Comparison of ENCODE assay signal across 1 cellular context in genomic region chr9:16133556-16134227, GRCh38.
TF ChIP-seq lines count a peak whose summit lies in the region.

No MANE protein-coding gene starts in this region.

TF ChIP-seq in GM23338, 12 proteins besides CTCF, POLR2A, EP300 and RAD21 (continued from another document):
- TF ChIP-seq, protein P1, sequence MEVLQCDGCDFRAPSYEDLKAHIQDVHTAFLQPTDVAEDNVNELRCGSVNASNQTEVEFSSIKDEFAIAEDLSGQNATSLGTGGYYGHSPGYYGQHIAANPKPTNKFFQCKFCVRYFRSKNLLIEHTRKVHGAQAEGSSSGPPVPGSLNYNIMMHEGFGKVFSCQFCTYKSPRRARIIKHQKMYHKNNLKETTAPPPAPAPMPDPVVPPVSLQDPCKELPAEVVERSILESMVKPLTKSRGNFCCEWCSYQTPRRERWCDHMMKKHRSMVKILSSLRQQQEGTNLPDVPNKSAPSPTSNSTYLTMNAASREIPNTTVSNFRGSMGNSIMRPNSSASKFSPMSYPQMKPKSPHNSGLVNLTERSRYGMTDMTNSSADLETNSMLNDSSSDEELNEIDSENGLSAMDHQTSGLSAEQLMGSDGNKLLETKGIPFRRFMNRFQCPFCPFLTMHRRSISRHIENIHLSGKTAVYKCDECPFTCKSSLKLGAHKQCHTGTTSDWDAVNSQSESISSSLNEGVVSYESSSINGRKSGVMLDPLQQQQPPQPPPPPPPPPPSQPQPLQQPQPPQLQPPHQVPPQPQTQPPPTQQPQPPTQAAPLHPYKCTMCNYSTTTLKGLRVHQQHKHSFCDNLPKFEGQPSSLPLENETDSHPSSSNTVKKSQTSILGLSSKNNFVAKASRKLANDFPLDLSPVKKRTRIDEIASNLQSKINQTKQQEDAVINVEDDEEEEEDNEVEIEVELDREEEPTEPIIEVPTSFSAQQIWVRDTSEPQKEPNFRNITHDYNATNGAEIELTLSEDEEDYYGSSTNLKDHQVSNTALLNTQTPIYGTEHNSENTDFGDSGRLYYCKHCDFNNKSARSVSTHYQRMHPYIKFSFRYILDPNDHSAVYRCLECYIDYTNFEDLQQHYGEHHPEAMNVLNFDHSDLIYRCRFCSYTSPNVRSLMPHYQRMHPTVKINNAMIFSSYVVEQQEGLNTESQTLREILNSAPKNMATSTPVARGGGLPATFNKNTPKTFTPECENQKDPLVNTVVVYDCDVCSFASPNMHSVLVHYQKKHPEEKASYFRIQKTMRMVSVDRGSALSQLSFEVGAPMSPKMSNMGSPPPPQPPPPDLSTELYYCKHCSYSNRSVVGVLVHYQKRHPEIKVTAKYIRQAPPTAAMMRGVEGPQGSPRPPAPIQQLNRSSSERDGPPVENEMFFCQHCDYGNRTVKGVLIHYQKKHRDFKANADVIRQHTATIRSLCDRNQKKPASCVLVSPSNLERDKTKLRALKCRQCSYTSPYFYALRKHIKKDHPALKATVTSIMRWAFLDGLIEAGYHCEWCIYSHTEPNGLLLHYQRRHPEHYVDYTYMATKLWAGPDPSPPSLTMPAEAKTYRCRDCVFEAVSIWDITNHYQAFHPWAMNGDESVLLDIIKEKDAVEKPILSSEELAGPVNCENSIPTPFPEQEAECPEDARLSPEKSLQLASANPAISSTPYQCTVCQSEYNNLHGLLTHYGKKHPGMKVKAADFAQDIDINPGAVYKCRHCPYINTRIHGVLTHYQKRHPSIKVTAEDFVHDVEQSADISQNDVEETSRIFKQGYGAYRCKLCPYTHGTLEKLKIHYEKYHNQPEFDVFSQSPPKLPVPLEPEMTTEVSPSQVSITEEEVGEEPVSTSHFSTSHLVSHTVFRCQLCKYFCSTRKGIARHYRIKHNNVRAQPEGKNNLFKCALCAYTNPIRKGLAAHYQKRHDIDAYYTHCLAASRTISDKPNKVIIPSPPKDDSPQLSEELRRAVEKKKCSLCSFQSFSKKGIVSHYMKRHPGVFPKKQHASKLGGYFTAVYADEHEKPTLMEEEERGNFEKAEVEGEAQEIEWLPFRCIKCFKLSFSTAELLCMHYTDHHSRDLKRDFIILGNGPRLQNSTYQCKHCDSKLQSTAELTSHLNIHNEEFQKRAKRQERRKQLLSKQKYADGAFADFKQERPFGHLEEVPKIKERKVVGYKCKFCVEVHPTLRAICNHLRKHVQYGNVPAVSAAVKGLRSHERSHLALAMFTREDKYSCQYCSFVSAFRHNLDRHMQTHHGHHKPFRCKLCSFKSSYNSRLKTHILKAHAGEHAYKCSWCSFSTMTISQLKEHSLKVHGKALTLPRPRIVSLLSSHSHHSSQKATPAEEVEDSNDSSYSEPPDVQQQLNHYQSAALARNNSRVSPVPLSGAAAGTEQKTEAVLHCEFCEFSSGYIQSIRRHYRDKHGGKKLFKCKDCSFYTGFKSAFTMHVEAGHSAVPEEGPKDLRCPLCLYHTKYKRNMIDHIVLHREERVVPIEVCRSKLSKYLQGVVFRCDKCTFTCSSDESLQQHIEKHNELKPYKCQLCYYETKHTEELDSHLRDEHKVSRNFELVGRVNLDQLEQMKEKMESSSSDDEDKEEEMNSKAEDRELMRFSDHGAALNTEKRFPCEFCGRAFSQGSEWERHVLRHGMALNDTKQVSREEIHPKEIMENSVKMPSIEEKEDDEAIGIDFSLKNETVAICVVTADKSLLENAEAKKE (CRISPR knock-in tag; IDR thresholded peaks at IDR 0.05) = no peak
- TF ChIP-seq CREB1 (CRISPR knock-in tag; IDR thresholded peaks at IDR 0.05; ENCODE audit: low read depth) (no peak), STAT1 (IDR thresholded peaks at IDR 0.05; ENCODE audit: unreplicated experiment) (no peak), ZNF331 (CRISPR knock-in tag; IDR thresholded peaks at IDR 0.05; ENCODE audit: low read depth) (no peak), ZNF114 (CRISPR knock-in tag; IDR thresholded peaks at IDR 0.05) (no peak), EZH2 (IDR thresholded peaks at IDR 0.05; ENCODE audit: low read depth, unreplicated experiment) (no peak), POLR2AphosphoS5 (IDR thresholded peaks at IDR 0.05; ENCODE audit: low read depth) (no peak), JUNB (IDR thresholded peaks at IDR 0.05; ENCODE audit: unreplicated experiment) (no peak)
- TF ChIP-seq, protein P2, sequence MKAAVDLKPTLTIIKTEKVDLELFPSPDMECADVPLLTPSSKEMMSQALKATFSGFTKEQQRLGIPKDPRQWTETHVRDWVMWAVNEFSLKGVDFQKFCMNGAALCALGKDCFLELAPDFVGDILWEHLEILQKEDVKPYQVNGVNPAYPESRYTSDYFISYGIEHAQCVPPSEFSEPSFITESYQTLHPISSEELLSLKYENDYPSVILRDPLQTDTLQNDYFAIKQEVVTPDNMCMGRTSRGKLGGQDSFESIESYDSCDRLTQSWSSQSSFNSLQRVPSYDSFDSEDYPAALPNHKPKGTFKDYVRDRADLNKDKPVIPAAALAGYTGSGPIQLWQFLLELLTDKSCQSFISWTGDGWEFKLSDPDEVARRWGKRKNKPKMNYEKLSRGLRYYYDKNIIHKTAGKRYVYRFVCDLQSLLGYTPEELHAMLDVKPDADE (IDR thresholded peaks at IDR 0.05) = no peak
